In the genomic region with DNA sequence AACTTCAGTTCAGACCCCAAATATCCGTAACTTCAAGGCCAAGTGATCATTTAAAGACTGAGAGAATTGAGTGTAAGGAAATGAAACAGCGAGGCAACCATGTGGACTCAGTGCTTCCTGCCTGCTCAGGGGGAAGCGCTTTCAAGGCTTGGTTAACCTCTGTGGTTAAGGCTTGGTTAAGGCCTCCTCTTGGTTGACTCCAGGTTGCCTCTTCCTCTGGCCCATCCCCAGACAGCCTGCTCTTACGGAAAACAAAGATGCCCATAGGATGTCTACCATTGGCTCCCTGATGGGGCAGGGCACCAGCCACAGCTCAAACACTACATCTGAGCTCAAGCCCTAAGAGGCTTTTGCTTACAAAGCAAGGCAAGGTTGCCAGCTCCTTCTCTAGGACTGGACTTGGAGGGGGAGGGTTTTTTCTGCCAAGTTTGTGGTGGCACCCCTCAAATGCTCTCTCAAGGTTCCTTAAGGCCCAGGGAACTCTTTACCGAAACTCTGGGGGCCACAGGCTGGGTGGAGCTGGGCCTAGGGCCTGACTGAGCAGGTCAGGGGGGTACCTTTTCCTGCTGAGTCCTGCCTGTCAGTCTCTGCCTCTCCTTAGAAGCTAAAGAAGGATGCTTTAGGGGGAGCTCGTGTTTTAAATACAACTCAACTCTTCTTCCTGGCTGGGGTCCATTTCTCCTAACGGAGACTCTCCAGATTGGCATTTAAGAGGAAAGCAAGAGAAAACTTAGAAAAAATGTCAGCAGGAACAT, we compare ENCODE assay signal across 8 cellular contexts. TPM values are rescaled to one million over a fixed set of nuclear protein-coding genes. Genes with fewer than 3 reads are reported as not detected.
DNase-seq lines count a peak whose midpoint lies in the region; ATAC-seq lines count a peak whose summit lies in the region.

No MANE protein-coding gene starts in this region.

- H3K36me3 Mint-ChIP-seq in memory B cell: no peaks in the 10 kb centered on the region

- H3K4me3 Mint-ChIP-seq in memory B cell: no peak overlapping the region

- H3K27me3 Mint-ChIP-seq in memory B cell: peaks cover 6% of the 10 kb centered on the region

- intact Hi-C loops in Right ventricle myocardium inferior (cut with DNase I): no loop called here

- DNase-seq in activated CD4-positive, alpha-beta T cell treated with anti-CD3 and anti-CD28 coated beads for 4 hours: peak; percentile 11 to 27
- no peak for DNase-seq in activated CD4-positive, alpha-beta T cell treated with anti-CD3 and anti-CD28 coated beads for 1 hour
- peak; percentile 57 for DNase-seq in activated CD4-positive, alpha-beta T cell treated with anti-CD3 and anti-CD28 coated beads for 48 hours
- DNase-seq in memory B cell (ENCODE audit: low spot score in 2 of 2) (peak in 1 of 2 donors; percentile 61), Right ventricle myocardium inferior (ENCODE audit: missing footprints) (no peak), kidney tubule cell (ENCODE audit: low spot score) (no peak), hippocampal formation (lab: John Stamatoyannopoulos, UW) (no peak)

- H3K4me1 Mint-ChIP-seq in memory B cell: peaks cover 23% of the 10 kb centered on the region

- H3K27ac Mint-ChIP-seq in memory B cell: peak overlapping the region; percentile 31

- peak; percentile 95 for ATAC-seq in HG03139 (IDR thresholded peaks at IDR 0.05; ENCODE audit: unreplicated experiment)
- ATAC-seq in memory B cell (ENCODE audit: low read depth): peak; percentile 98
- no peak for ATAC-seq in Right ventricle myocardium inferior

- no peaks in the 10 kb centered on the region for H3K9me3 Mint-ChIP-seq in memory B cell

RNA-seq across cellular contexts. Expression of a gene that starts 13.7 kb away (rescaled TPM):
- total RNA-seq in Right ventricle myocardium inferior: not detected

RNA-seq across cellular contexts. Expression of a gene that starts 27.1 kb away (rescaled TPM):
- total RNA-seq in Right ventricle myocardium inferior: 45.6 TPM

Comparison
In these comparisons a context has a peak if more than half of its experiments do, and no peak if none do; other contexts are left out.
1. DNase-seq: peak in activated CD4-positive, alpha-beta T cell treated with anti-CD3 and anti-CD28 coated beads for 4 hours (2 of 2) and activated CD4-positive, alpha-beta T cell treated with anti-CD3 and anti-CD28 coated beads for 48 hours (single experiment); none in activated CD4-positive, alpha-beta T cell treated with anti-CD3 and anti-CD28 coated beads for 1 hour (single experiment), Right ventricle myocardium inferior (single experiment), kidney tubule cell (single experiment) and hippocampal formation (0 of 2).